ENCODE assay signal across 10 cellular contexts in genomic region chr9:37707748-37708147, GRCh38. TPM values are rescaled to one million over a fixed set of nuclear protein-coding genes. Genes with fewer than 3 reads are reported as not detected.
"Had no signal": no experiment of that assay in that cellular context is flagged by ENCODE, and none has a peak within 500 bp of the region (broad histone marks: within the 10 kb centered on the region; RNA-seq: fewer than 3 reads in every experiment).

No MANE protein-coding gene starts in this region.

- H3K9me3 ChIP-seq: HAP-1 had no signal

- H3K4me1 ChIP-seq: HAP-1 had no signal

- H3K27ac ChIP-seq: KMS-11 had no signal

- H3K36me3 ChIP-seq: HAP-1 had no signal

- FAIRE-seq: HTR-8/SVneo had no signal

- DNase-seq: GOT3, H7, HFFc6, KBM-7 had no signal

- ATAC-seq: HCT116 had no signal

- H3K4me3 ChIP-seq: HAP-1 had no signal

RNA-seq across cellular contexts. Expression of gene FRMPD1, which starts 57.0 kb away (rescaled TPM):
- total RNA-seq: H4, HFFc6, HT-29 had no signal
